Comparison of ENCODE assay signal across 11 cellular contexts in genomic region chr3:119944091-119944490, GRCh38.
DNase-seq lines count a peak whose midpoint lies in the region; ATAC-seq and TF ChIP-seq lines count a peak whose summit lies in the region.
"Had no signal": no experiment of that assay in that cellular context is flagged by ENCODE, and none has a peak within 500 bp of the region (broad histone marks: within the 10 kb centered on the region; RNA-seq: fewer than 3 reads in every experiment).

No MANE protein-coding gene starts in this region.

- H3K27ac ChIP-seq in mesendoderm (ENCODE audit: low read depth, low read length) (no peak overlapping the region), upper lobe of left lung (no peak overlapping the region)
- H3K27ac ChIP-seq: prostate gland had no signal

- no peaks in the 10 kb centered on the region for H3K9me3 ChIP-seq in upper lobe of left lung
- H3K9me3 ChIP-seq: prostate gland had no signal

- H3K79me1 ChIP-seq in mesendoderm (ENCODE audit: low read length): peaks cover 3% of the 10 kb centered on the region

- H3K56ac ChIP-seq in mesendoderm (ENCODE audit: low read length): no peak overlapping the region

- H3K27me3 Mint-ChIP-seq in activated T-helper 17 cell treated with anti-CD3 and anti-CD28 coated beads, Interleukin-2, amount 50 U/mL, for 72 hours: no peaks in the 10 kb centered on the region

- H3K9me3 Mint-ChIP-seq in activated T-helper 17 cell treated with anti-CD3 and anti-CD28 coated beads, Interleukin-2, amount 50 U/mL, for 72 hours: no peaks in the 10 kb centered on the region

- H3K36me3 Mint-ChIP-seq in activated T-helper 17 cell treated with anti-CD3 and anti-CD28 coated beads, Interleukin-2, amount 50 U/mL, for 72 hours (ENCODE audit: low read depth): peaks cover 8% of the 10 kb centered on the region

- no peak overlapping the region for H3K9ac ChIP-seq in mesendoderm (ENCODE audit: low read length)

- no CpG with 5 or more reads among the region's 2 CpGs for WGBS in mesendoderm (ENCODE audit: extremely low coverage, insufficient coverage, low lambda C conversion rate)
- 86 to 93% methylated on average over 2 of the region's 2 CpGs for WGBS in upper lobe of left lung, 2 donors

- H3K79me2 ChIP-seq in mesendoderm (ENCODE audit: control insufficient read depth, insufficient read depth, low read length): no peaks in the 10 kb centered on the region

- H3K4ac ChIP-seq in mesendoderm (ENCODE audit: low read depth, low read length): no peak overlapping the region

- ATAC-seq in GM18519 (IDR thresholded peaks at IDR 0.05; ENCODE audit: low FRiP score, unreplicated experiment) (peak; percentile 58), GM21447 (IDR thresholded peaks at IDR 0.05; ENCODE audit: unreplicated experiment) (peak; percentile 62), HG03354 (IDR thresholded peaks at IDR 0.05; ENCODE audit: poor library complexity, severe bottlenecking, unreplicated experiment) (peak; percentile 62), GM19023 (IDR thresholded peaks at IDR 0.05; ENCODE audit: unreplicated experiment) (no peak), upper lobe of left lung (ENCODE audit: low FRiP score in 2 of 2) (no peak)
- no peak for ATAC-seq in activated T-helper 17 cell treated with anti-CD3 and anti-CD28 coated beads, Interleukin-2, amount 50 U/mL, for 72 hours (replicated peaks)
- ATAC-seq: activated naive CD4-positive, alpha-beta T cell treated with anti-CD3 and anti-CD28 coated beads, Interleukin-2, amount 50 U/mL, for 72 hours had no signal

- H2BK120ac ChIP-seq in mesendoderm (ENCODE audit: low read depth, low read length): no peak overlapping the region

- TF ChIP-seq POLR2A in upper lobe of left lung (IDR thresholded peaks at IDR 0.05): no peak

- no peak overlapping the region for H3K23ac ChIP-seq in mesendoderm (ENCODE audit: low read length)

- no peak for TF ChIP-seq CTCF in upper lobe of left lung (IDR thresholded peaks at IDR 0.05)

- no peaks in the 10 kb centered on the region for H3K27me3 ChIP-seq in mesendoderm (ENCODE audit: insufficient read depth, low read length, poor library complexity)
- no peaks in the 10 kb centered on the region for H3K27me3 ChIP-seq in upper lobe of left lung

- no peak overlapping the region for H3K18ac ChIP-seq in mesendoderm (ENCODE audit: low read length)

- H3K4me1 ChIP-seq in mesendoderm (ENCODE audit: control insufficient read depth, low read depth, low read length): peaks cover 8% of the 10 kb centered on the region
- peaks cover 0 to 5% (median 1%) of the 10 kb centered on the region in 4 donors for H3K4me1 ChIP-seq in upper lobe of left lung
- H3K4me1 ChIP-seq: prostate gland had no signal

- no peak overlapping the region for H4K8ac ChIP-seq in mesendoderm (ENCODE audit: low read depth, low read length)

- no peak overlapping the region for H3K4me2 ChIP-seq in mesendoderm (ENCODE audit: low read length)

- H2BK5ac ChIP-seq in mesendoderm (ENCODE audit: low read length): no peak overlapping the region

- no peak for TF ChIP-seq EP300 in upper lobe of left lung (IDR thresholded peaks at IDR 0.05)

- no peak overlapping the region for H3K27ac Mint-ChIP-seq in activated T-helper 17 cell treated with anti-CD3 and anti-CD28 coated beads, Interleukin-2, amount 50 U/mL, for 72 hours

- peaks cover 25% of the 10 kb centered on the region for H3K4me1 Mint-ChIP-seq in activated T-helper 17 cell treated with anti-CD3 and anti-CD28 coated beads, Interleukin-2, amount 50 U/mL, for 72 hours

- no peak overlapping the region for H3K4me3 Mint-ChIP-seq in activated T-helper 17 cell treated with anti-CD3 and anti-CD28 coated beads, Interleukin-2, amount 50 U/mL, for 72 hours

- H2AK5ac ChIP-seq in mesendoderm (ENCODE audit: low read length): no peak overlapping the region

- H3K36me3 ChIP-seq in mesendoderm (ENCODE audit: control insufficient read depth, insufficient read depth, low read length) (no peaks in the 10 kb centered on the region), upper lobe of left lung (no peaks in the 10 kb centered on the region)
- H3K36me3 ChIP-seq: prostate gland had no signal

- DNase-seq in mesendoderm (peak; percentile 65), upper lobe of left lung (no peak)
- DNase-seq: activated CD4-positive, alpha-beta T cell treated with anti-CD3 and anti-CD28 coated beads, Interleukin-2, amount 50 U/mL, for 4 hours; NCI-H1694 had no signal

- H4K5ac ChIP-seq in mesendoderm (ENCODE audit: low read length): no peak overlapping the region

- H3K4me3 ChIP-seq in mesendoderm (ENCODE audit: low read length) (no peak overlapping the region), upper lobe of left lung (no peak overlapping the region)
- H3K4me3 ChIP-seq: prostate gland had no signal

- H2BK15ac ChIP-seq in mesendoderm (replicated peaks; ENCODE audit: low read depth): no peak overlapping the region

Comparison
In these comparisons a context has a peak if more than half of its experiments do, and no peak if none do; other contexts are left out.
1. ATAC-seq: peak in GM18519 (single experiment), GM21447 (single experiment) and HG03354 (single experiment); none in GM19023 (single experiment), activated T-helper 17 cell treated with anti-CD3 and anti-CD28 coated beads, Interleukin-2, amount 50 U/mL, for 72 hours (single experiment) and upper lobe of left lung (0 of 2).